9 cellular contexts compared by ENCODE assay signal in the genomic region with DNA sequence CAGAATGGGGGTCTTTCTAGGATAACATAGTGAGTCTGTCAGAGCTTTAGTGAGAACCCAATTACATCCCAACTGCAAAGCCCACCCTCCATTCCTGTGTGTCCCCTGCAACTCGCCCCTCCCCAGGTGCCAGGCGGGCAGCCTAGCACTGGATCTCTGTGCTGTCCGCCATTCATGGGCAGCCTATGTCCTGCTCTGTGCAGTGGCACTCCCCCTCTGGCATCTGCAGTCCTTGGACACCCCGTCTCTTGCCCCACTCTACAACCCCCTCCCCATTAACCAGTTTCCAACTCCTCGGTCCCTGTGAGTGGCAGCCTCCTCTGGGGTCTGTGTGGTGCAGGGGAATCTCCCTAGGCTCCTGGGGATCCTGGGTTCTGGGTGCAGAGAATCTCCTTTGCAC. TPM values are rescaled to one million over a fixed set of nuclear protein-coding genes. Genes with fewer than 3 reads are reported as not detected.
"Had no signal": no experiment of that assay in that cellular context is flagged by ENCODE, and none has a peak within 500 bp of the region (broad histone marks: within the 10 kb centered on the region; RNA-seq: fewer than 3 reads in every experiment).

No MANE protein-coding gene starts in this region.

- H3K36me3 ChIP-seq: HAP-1 had no signal

- H3K4me1 ChIP-seq: HAP-1 had no signal

- H3K27ac Mint-ChIP-seq: HFFc6, IgD-negative memory B cell had no signal

- H3K4me3 Mint-ChIP-seq: HFFc6, IgD-negative memory B cell had no signal

- H2AFZ ChIP-seq: GM23248 had no signal

- ATAC-seq: HCT116, HepG2 had no signal

- H3K4me3 ChIP-seq: GM23248, HAP-1 had no signal

- DNase-seq: GM23248, GOT3, H7, HFFc6 had no signal

- H3K9me3 ChIP-seq: HAP-1 had no signal

- H3K9me3 Mint-ChIP-seq: HFFc6, IgD-negative memory B cell had no signal

- H3K36me3 Mint-ChIP-seq: IgD-negative memory B cell had no signal

- H3K27ac ChIP-seq: GM23248, HL-60 had no signal

- H3K4me1 Mint-ChIP-seq: IgD-negative memory B cell had no signal

- H3K9ac ChIP-seq: GM23248 had no signal

RNA-seq across cellular contexts. Expression of a gene that starts 37.0 kb away (rescaled TPM):
- total RNA-seq: GM23248 had no signal
- polyA plus RNA-seq: GM23248, IgD-negative memory B cell had no signal
